Comparison of ENCODE assay signal across 8 cellular contexts in genomic region chrX:130060122-130061069, GRCh38. TPM values are rescaled to one million over a fixed set of nuclear protein-coding genes. Genes with fewer than 3 reads are reported as not detected.
DNase-seq lines count a peak whose midpoint lies in the region; ATAC-seq and TF ChIP-seq lines count a peak whose summit lies in the region.

No MANE protein-coding gene starts in this region.

- peak overlapping the region; percentile 72 for H3K27ac Mint-ChIP-seq in activated CD4-positive, alpha-beta T cell treated with anti-CD3 and anti-CD28 coated beads, Interleukin-2, amount 10 ng/mL, durations not matched to agents 7 days and 5 days

- DNase-seq in Ammon's horn (ENCODE audit: low spot score), result peak; percentile 61
- DNase-seq in NCI-H460 (ENCODE audit: extremely low read depth, low read depth), result peak; percentile 70
- DNase-seq in activated CD4-positive, alpha-beta T cell treated with anti-CD3 and anti-CD28 coated beads, Interleukin-2, amount 10 ng/mL, durations not matched to agents 7 days and 5 days, result peak; percentile 73
- peak; percentile 73 for DNase-seq in dermis blood vessel endothelial cell
- peak; percentile 75 to 85 (median 83) for DNase-seq in right lobe of liver
- DNase-seq in stimulated activated CD4-positive, alpha-beta T cell treated with anti-CD3 and anti-CD28 coated beads, Interleukin-4, amount 100 ng/mL, for 1 hour, result peak; percentile 82

- CTCF ChIA-PET in activated CD4-positive, alpha-beta T cell treated with anti-CD3 and anti-CD28 coated beads, Interleukin-2, amount 10 ng/mL, durations not matched to agents 7 days and 5 days (lab: Charles Lee), result interaction anchor here (0.6 to 3.4 kb wide), 35 partner anchors 9 to 467 kb away, joined by 3 to 27 read pairs (median 5); no protein-coding TSS in a partner anchor

- no peak for TF ChIP-seq POLR2A in right lobe of liver (IDR thresholded peaks at IDR 0.05)

- no peaks in the 10 kb centered on the region for H3K27me3 ChIP-seq in right lobe of liver

- 30% methylated on average over 4 of the region's 87 CpGs for WGBS in right lobe of liver (ENCODE audit: insufficient coverage, low coverage, low lambda C conversion rate, missing lambda C conversion rate)

- H3K4me1 Mint-ChIP-seq in activated CD4-positive, alpha-beta T cell treated with anti-CD3 and anti-CD28 coated beads, Interleukin-2, amount 10 ng/mL, durations not matched to agents 7 days and 5 days, result peaks cover 9% of the 10 kb centered on the region

- ATAC-seq in GM19025 (IDR thresholded peaks at IDR 0.05; ENCODE audit: low read depth, unreplicated experiment), result peak; percentile 91
- ATAC-seq in HG03196 (IDR thresholded peaks at IDR 0.05; ENCODE audit: unreplicated experiment), result peak; percentile 92
- ATAC-seq in right lobe of liver, result peak; percentile 94 to 98 (median 96)

- no peaks in the 10 kb centered on the region for H3K9me3 Mint-ChIP-seq in activated CD4-positive, alpha-beta T cell treated with anti-CD3 and anti-CD28 coated beads, Interleukin-2, amount 10 ng/mL, durations not matched to agents 7 days and 5 days

- H3K4me1 ChIP-seq in right lobe of liver, result peaks cover 0 to 4% (median 0%) of the 10 kb centered on the region in 4 donors

- H3K9me3 ChIP-seq in right lobe of liver, result no peaks in the 10 kb centered on the region

- H3K36me3 Mint-ChIP-seq in activated CD4-positive, alpha-beta T cell treated with anti-CD3 and anti-CD28 coated beads, Interleukin-2, amount 10 ng/mL, durations not matched to agents 7 days and 5 days (ENCODE audit: low read depth), result peaks cover 11% of the 10 kb centered on the region

- TF ChIP-seq CTCF in right lobe of liver (IDR thresholded peaks at IDR 0.05), result peak; percentile 80 to 87 (median 82)

- POLR2A ChIA-PET in activated CD4-positive, alpha-beta T cell treated with anti-CD3 and anti-CD28 coated beads, Interleukin-2, amount 10 ng/mL, durations not matched to agents 7 days and 5 days (lab: Charles Lee), result no interaction called here

- no peaks in the 10 kb centered on the region for H3K27me3 Mint-ChIP-seq in activated CD4-positive, alpha-beta T cell treated with anti-CD3 and anti-CD28 coated beads, Interleukin-2, amount 10 ng/mL, durations not matched to agents 7 days and 5 days

- H3K27ac ChIP-seq in right lobe of liver, result no peak overlapping the region

- H3K4me3 ChIP-seq in right lobe of liver, result peak overlapping the region; percentile 36 to 46 (median 43)

- peak overlapping the region; percentile 68 for H3K4me3 Mint-ChIP-seq in activated CD4-positive, alpha-beta T cell treated with anti-CD3 and anti-CD28 coated beads, Interleukin-2, amount 10 ng/mL, durations not matched to agents 7 days and 5 days

- H3K36me3 ChIP-seq in right lobe of liver, result no peaks in the 10 kb centered on the region

- intact Hi-C loops in right lobe of liver (cut with DNase I), result no loop called here

RNA-seq across cellular contexts. Expression of gene ELF4, which starts 49.9 kb away (rescaled TPM):
- total RNA-seq in NCI-H460 (2014; rRNA removed; shearing (Covaris generic)), result 9.6 and 10.5 TPM in 2 replicates
- polyA plus RNA-seq in NCI-H460 (2014; cell fraction: nucleus; rRNA removed), result 5.7 and 7.8 TPM in 2 replicates
- total RNA-seq in activated CD4-positive, alpha-beta T cell treated with anti-CD3 and anti-CD28 coated beads, Interleukin-2, amount 10 ng/mL, durations not matched to agents 7 days and 5 days, result 10 to 100 TPM; 46.0 to 49.5 TPM
- total RNA-seq in dermis blood vessel endothelial cell (16.2 and 29.2 TPM in 2 replicates), right lobe of liver (1 to 10 TPM in 5 of 6 experiments, under 1 TPM in 1; 0.80 to 2.8 (median 1.6) TPM)
